In the genomic region with DNA sequence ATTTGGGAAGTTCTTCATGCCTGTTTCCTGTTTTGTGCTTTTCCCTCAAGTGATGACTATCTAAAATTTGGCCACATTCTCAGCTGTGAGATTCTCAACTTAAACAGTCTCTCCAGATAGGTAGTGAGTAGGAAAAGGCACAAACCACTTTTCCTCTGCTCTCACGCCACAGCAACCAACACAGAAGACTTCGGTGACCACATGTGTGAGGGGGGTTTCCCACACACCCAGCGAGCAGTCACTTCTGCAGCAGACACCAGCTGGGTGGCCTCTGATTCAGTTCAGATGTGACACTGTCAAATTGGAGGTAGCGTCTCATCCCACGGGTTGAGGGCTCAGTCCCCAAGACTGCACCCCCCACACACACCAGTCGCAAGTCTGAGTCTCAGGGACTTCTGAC, we compare ENCODE assay signal across 8 cellular contexts. TPM values are rescaled to one million over a fixed set of nuclear protein-coding genes. Genes with fewer than 3 reads are reported as not detected.
DNase-seq lines count a peak whose midpoint lies in the region; ATAC-seq and TF ChIP-seq lines count a peak whose summit lies in the region.

No MANE protein-coding gene starts in this region.

- no peak overlapping the region for H3K4me3 ChIP-seq in upper lobe of right lung

- peak overlapping the region; percentile 88 for H3K27ac Mint-ChIP-seq in activated T-cell treated with anti-CD3 and anti-CD28 coated beads, Interleukin-2, amount 50 U/mL, for 24 hours

- H3K4me3 Mint-ChIP-seq in activated T-cell treated with anti-CD3 and anti-CD28 coated beads, Interleukin-2, amount 50 U/mL, for 24 hours = peak overlapping the region; percentile 15

- no peaks in the 10 kb centered on the region for H3K36me3 ChIP-seq in upper lobe of right lung

- H3K9me3 Mint-ChIP-seq in activated T-cell treated with anti-CD3 and anti-CD28 coated beads, Interleukin-2, amount 50 U/mL, for 24 hours = no peaks in the 10 kb centered on the region

- no peaks in the 10 kb centered on the region for H3K9me3 ChIP-seq in upper lobe of right lung

- H3K4me1 Mint-ChIP-seq in activated T-cell treated with anti-CD3 and anti-CD28 coated beads, Interleukin-2, amount 50 U/mL, for 24 hours (ENCODE audit: low read depth) = peaks cover 28% of the 10 kb centered on the region

- ATAC-seq in GM19455 (IDR thresholded peaks at IDR 0.05; ENCODE audit: unreplicated experiment) = peak; percentile 75
- peak; percentile 96 for ATAC-seq in HG03460 (IDR thresholded peaks at IDR 0.05; ENCODE audit: unreplicated experiment)
- ATAC-seq in upper lobe of right lung = no peak

- DNase-seq in activated T-cell treated with anti-CD3 and anti-CD28 coated beads, Interleukin-2, amount 50 U/mL, for 24 hours = peak; percentile 68
- peak; percentile 47 to 67 for DNase-seq in stimulated activated CD8-positive, alpha-beta memory T cell treated with anti-CD3 and anti-CD28 coated beads, Interleukin-2, amount 100 ng/mL, for 48 hours (ENCODE audit: low read depth in 2 of 2)
- no peak for DNase-seq in NCI-H526 (lab: John Stamatoyannopoulos, UW)
- no peak for DNase-seq in upper lobe of right lung
- no peak for DNase-seq in caudate nucleus (lab: John Stamatoyannopoulos, UW)
- no peak for DNase-seq in T-helper 9 cell

- peaks cover 74% of the 10 kb centered on the region for H3K27me3 Mint-ChIP-seq in activated T-cell treated with anti-CD3 and anti-CD28 coated beads, Interleukin-2, amount 50 U/mL, for 24 hours

- H3K36me3 Mint-ChIP-seq in activated T-cell treated with anti-CD3 and anti-CD28 coated beads, Interleukin-2, amount 50 U/mL, for 24 hours (ENCODE audit: low read depth) = no peaks in the 10 kb centered on the region

- H3K27ac ChIP-seq in upper lobe of right lung (no peak overlapping the region), caudate nucleus (ENCODE audit: low read depth, low read length) (no peak overlapping the region)

- intact Hi-C loops in upper lobe of right lung (cut with DNase I) = no loop called here

- H3K4me1 ChIP-seq in upper lobe of right lung = no peaks in the 10 kb centered on the region

- H3K27me3 ChIP-seq in upper lobe of right lung = no peaks in the 10 kb centered on the region

- no peak for TF ChIP-seq CTCF in upper lobe of right lung (IDR thresholded peaks at IDR 0.05)

RNA-seq across cellular contexts. Expression of a gene that starts 25.1 kb away (rescaled TPM):
- total RNA-seq in upper lobe of right lung = 0.55 TPM

Comparison
In these comparisons a context has a peak if more than half of its experiments do, and no peak if none do; other contexts are left out.
1. DNase-seq: peak in activated T-cell treated with anti-CD3 and anti-CD28 coated beads, Interleukin-2, amount 50 U/mL, for 24 hours (single experiment) and stimulated activated CD8-positive, alpha-beta memory T cell treated with anti-CD3 and anti-CD28 coated beads, Interleukin-2, amount 100 ng/mL, for 48 hours (2 of 2); none in NCI-H526 (0 of 2), upper lobe of right lung (single experiment), caudate nucleus (0 of 61) and T-helper 9 cell (single experiment).